Comparison of ENCODE assay signal across 8 cellular contexts in genomic region chr16:27326738-27327585, GRCh38. TPM values are rescaled to one million over a fixed set of nuclear protein-coding genes. Genes with fewer than 3 reads are reported as not detected.
DNase-seq lines count a peak whose midpoint lies in the region; ATAC-seq and TF ChIP-seq lines count a peak whose summit lies in the region.

No MANE protein-coding gene starts in this region.

- ATAC-seq in GM21737 (IDR thresholded peaks at IDR 0.05; ENCODE audit: unreplicated experiment) = no peak

- H3K4me1 Mint-ChIP-seq in endothelial cell (ENCODE audit: unreplicated experiment) = peaks cover 27% of the 10 kb centered on the region
- peaks cover 17% of the 10 kb centered on the region for H3K4me1 Mint-ChIP-seq in mesothelial cell of epicardium

- no peaks in the 10 kb centered on the region for H3K27me3 Mint-ChIP-seq in endothelial cell (ENCODE audit: unreplicated experiment)
- no peaks in the 10 kb centered on the region for H3K27me3 Mint-ChIP-seq in mesothelial cell of epicardium (ENCODE audit: low read depth)

- TF ChIP-seq CTCF in endothelial cell (IDR thresholded peaks at IDR 0.05; ENCODE audit: unreplicated experiment) (no peak), mesothelial cell of epicardium (IDR thresholded peaks at IDR 0.05; ENCODE audit: unreplicated experiment) (no peak)

- no peaks in the 10 kb centered on the region for H3K9me3 Mint-ChIP-seq in endothelial cell (ENCODE audit: unreplicated experiment)
- peaks cover 6% of the 10 kb centered on the region for H3K9me3 Mint-ChIP-seq in mesothelial cell of epicardium

- no peak overlapping the region for H3K4me3 Mint-ChIP-seq in endothelial cell (ENCODE audit: unreplicated experiment)
- H3K4me3 Mint-ChIP-seq in mesothelial cell of epicardium = no peak overlapping the region

- peak; percentile 92 for DNase-seq in GM03348 (ENCODE audit: low spot score)
- peak; percentile 54 for DNase-seq in LoVo (ENCODE audit: low spot score)
- DNase-seq in activated CD4-positive, alpha-beta T cell treated with anti-CD3 and anti-CD28 coated beads, Interleukin-2, amount 50 U/mL, for 48 hours = peak; percentile 56 to 64
- peak; percentile 50 for DNase-seq in endothelial cell (ENCODE audit: low spot score)
- no peak for DNase-seq in mesothelial cell of epicardium (ENCODE audit: low spot score in 2 of 2, unreplicated experiment in 2 of 2)
- no peak for DNase-seq in T-helper 9 cell

- peak overlapping the region; percentile 63 for H3K27ac ChIP-seq in temporal lobe (ENCODE audit: low read depth, low read length)

- H3K36me3 Mint-ChIP-seq in endothelial cell (ENCODE audit: low read depth, unreplicated experiment) (peaks cover 3% of the 10 kb centered on the region), mesothelial cell of epicardium (no peaks in the 10 kb centered on the region)

- H3K27ac Mint-ChIP-seq in endothelial cell (ENCODE audit: unreplicated experiment) (peak overlapping the region; percentile 86), mesothelial cell of epicardium (peak overlapping the region; percentile 66)

RNA-seq across cellular contexts. Expression of gene IL4R, which starts 13.2 kb away (rescaled TPM):
- total RNA-seq in endothelial cell (ENCODE audit: unreplicated experiment) (45.7 TPM), mesothelial cell of epicardium (6.4 to 8.2 TPM (median 6.8 TPM) in 3 replicates), temporal lobe (3.2 TPM)

RNA-seq across cellular contexts. Expression of gene NSMCE1, which starts 58.4 kb away (rescaled TPM):
- 21.0 TPM for total RNA-seq in endothelial cell (ENCODE audit: unreplicated experiment)
- total RNA-seq in mesothelial cell of epicardium = 25.4 to 26.6 TPM (median 25.8 TPM) in 3 replicates
- total RNA-seq in temporal lobe = 24.8 TPM

Comparison
In these comparisons a context has a peak if more than half of its experiments do, and no peak if none do; other contexts are left out.
1. DNase-seq: peak in GM03348 (single experiment), LoVo (single experiment), activated CD4-positive, alpha-beta T cell treated with anti-CD3 and anti-CD28 coated beads, Interleukin-2, amount 50 U/mL, for 48 hours (2 of 2) and endothelial cell (single experiment); none in mesothelial cell of epicardium (0 of 2) and T-helper 9 cell (single experiment).